ENCODE assay signal across 22 cellular contexts in genomic region chr10:6102128-6102527, GRCh38. TPM values are rescaled to one million over a fixed set of nuclear protein-coding genes. Genes with fewer than 3 reads are reported as not detected.
DNase-seq lines count a peak whose midpoint lies in the region; ATAC-seq, FAIRE-seq and TF ChIP-seq lines count a peak whose summit lies in the region.
"Had no signal": no experiment of that assay in that cellular context is flagged by ENCODE, and none has a peak within 500 bp of the region (broad histone marks: within the 10 kb centered on the region; RNA-seq: fewer than 3 reads in every experiment).

No MANE protein-coding gene starts in this region.

- no peak for FAIRE-seq in small intestine (lab: Jason Lieb, UNC)
- FAIRE-seq: A549 had no signal

- H3K4me3 ChIP-seq in right cardiac atrium (ENCODE audit: low read length) (no peak overlapping the region), Karpas-422 (ENCODE audit: low read length) (no peak overlapping the region), small intestine (ENCODE audit: low read depth in 1 of 2, low read length in 2 of 2) (no peak overlapping the region)
- H3K4me3 ChIP-seq: A549, GM12878, GM23248 had no signal

- no peak overlapping the region for H2AFZ ChIP-seq in Karpas-422 (ENCODE audit: low read length)
- H2AFZ ChIP-seq: GM23248 had no signal

- H3K27me3 Mint-ChIP-seq in glutamatergic neuron (ENCODE audit: unreplicated experiment), result peaks cover 3% of the 10 kb centered on the region

- ATAC-seq in Right ventricle myocardium inferior (peak; percentile 37), right cardiac atrium (no peak)
- ATAC-seq: A549 had no signal

- H3K9me3 ChIP-seq in right cardiac atrium (ENCODE audit: control insufficient read depth, low read length) (no peaks in the 10 kb centered on the region), Karpas-422 (ENCODE audit: low read length) (no peaks in the 10 kb centered on the region), small intestine (ENCODE audit: control insufficient read depth, low read depth) (no peaks in the 10 kb centered on the region)
- H3K9me3 ChIP-seq: A549 had no signal

- H3K27ac ChIP-seq in right cardiac atrium (ENCODE audit: low read length) (no peak overlapping the region), Karpas-422 (ENCODE audit: low read length) (peak overlapping the region; percentile 86), small intestine (ENCODE audit: low read depth in 1 of 2, low read length in 1 of 2) (no peak overlapping the region)
- H3K27ac ChIP-seq: A549, GM23248, HL-60 had no signal

- H3K9ac ChIP-seq in Karpas-422 (ENCODE audit: low read length), result peak overlapping the region; percentile 55; the same call in 1 of the 2 replicates
- H3K9ac ChIP-seq: GM23248 had no signal

- H3K9me3 Mint-ChIP-seq in glutamatergic neuron (ENCODE audit: unreplicated experiment), result peaks cover 10% of the 10 kb centered on the region

- no peaks in the 10 kb centered on the region for H3K4me1 ChIP-seq in right cardiac atrium (ENCODE audit: control insufficient read depth, insufficient read depth, low read length)
- H3K4me1 ChIP-seq in Karpas-422 (ENCODE audit: low read length), result peaks cover 32% of the 10 kb centered on the region
- H3K4me1 ChIP-seq in small intestine (ENCODE audit: control insufficient read depth in 2 of 2, insufficient read depth in 1 of 2, low read depth in 1 of 2, low read length in 1 of 2), result no peaks in the 10 kb centered on the region
- H3K4me1 ChIP-seq: A549 had no signal

- H3K36me3 ChIP-seq in Karpas-422 (ENCODE audit: insufficient read depth, low read length) (peaks cover 58% of the 10 kb centered on the region), small intestine (ENCODE audit: control insufficient read depth in 2 of 2, insufficient read depth in 2 of 2, low read length in 2 of 2) (peaks cover 10 to 16% of the 10 kb centered on the region in 2 donors)

- TF ChIP-seq CTCF in glutamatergic neuron (IDR thresholded peaks at IDR 0.05; ENCODE audit: partially characterized antibody, unreplicated experiment), result no peak

- peak overlapping the region; percentile 70 for H3K4me3 Mint-ChIP-seq in glutamatergic neuron (ENCODE audit: unreplicated experiment)

- intact Hi-C loops in Right ventricle myocardium inferior (cut with DNase I) (no loop called here), right cardiac atrium (cut with DNase I) (loop anchor here in 1 of 4 donors (10.0 kb wide), 1 partner anchor 563 kb away; no protein-coding TSS in a partner anchor)

- H3K27me3 ChIP-seq in right cardiac atrium (ENCODE audit: control insufficient read depth, insufficient read depth) (no peaks in the 10 kb centered on the region), Karpas-422 (ENCODE audit: low read length) (no peaks in the 10 kb centered on the region), small intestine (ENCODE audit: control insufficient read depth in 2 of 2, insufficient read depth in 2 of 2, low read length in 2 of 2) (no peaks in the 10 kb centered on the region)

- peaks cover 53% of the 10 kb centered on the region for H3K4me1 Mint-ChIP-seq in glutamatergic neuron (ENCODE audit: low read depth, unreplicated experiment)

- H3K36me3 Mint-ChIP-seq in glutamatergic neuron (ENCODE audit: unreplicated experiment), result no peaks in the 10 kb centered on the region

- peak overlapping the region; percentile 77 for H3K4me2 ChIP-seq in Karpas-422 (ENCODE audit: low read depth, low read length, poor library complexity, severe bottlenecking)
- H3K4me2 ChIP-seq: A549 had no signal

- H4K20me1 ChIP-seq in Karpas-422 (ENCODE audit: insufficient read depth, low read depth, low read length), result peaks cover 21% of the 10 kb centered on the region

- DNase-seq in Right ventricle myocardium inferior (ENCODE audit: missing footprints) (no peak), right cardiac atrium (no peak), Karpas-422 (no peak), glutamatergic neuron (peak; percentile 34), small intestine (peak; percentile 94), LoVo (ENCODE audit: low spot score) (no peak), KG1 (lab: John Stamatoyannopoulos, UW) (no peak)
- no peak for DNase-seq in effector CD4-positive, alpha-beta T cell
- DNase-seq: C1 segment of cervical spinal cord; GDM1; GM23248; HCEC 1CT; NCI-H1436; NCI-H2029; NCI-H2171; NCI-H446 treated with DMSO at 0.1 percent for 48 hours; NK-92 treated with Interleukin-12 subunit alpha and Interleukin-12 subunit beta, amount 100 ng/mL, for 24 hours; OCI-M1; RPMI8226 had no signal

- H3K9me2 ChIP-seq in Karpas-422 (replicated peaks; ENCODE audit: insufficient read depth, low read length), result no peaks in the 10 kb centered on the region

- H3K27ac Mint-ChIP-seq in glutamatergic neuron (ENCODE audit: unreplicated experiment), result peak overlapping the region; percentile 96

- WGBS in right cardiac atrium, result 90% methylated on average over 8 of the region's 8 CpGs
- 38 to 78% (median 56%) methylated on average over 8 of the region's 8 CpGs for WGBS in small intestine, 3 donors

- peaks cover 86% of the 10 kb centered on the region for H3K79me2 ChIP-seq in Karpas-422 (ENCODE audit: low read length)

RNA-seq across cellular contexts. Expression of gene RBM17, which starts 13.3 kb away (rescaled TPM):
- total RNA-seq in Right ventricle myocardium inferior (65.7 TPM), right cardiac atrium (10 to 100 TPM; 51.6 to 66.5 (median 57.1) TPM), glutamatergic neuron (ENCODE audit: unreplicated experiment) (171 TPM)
- polyA plus RNA-seq in right cardiac atrium (51.0 TPM), small intestine (10 to 100 TPM; 45.7 to 82.7 (median 65.1) TPM)
- 72.5 and 96.5 TPM in 2 replicates for total RNA-seq in Karpas-422 (2014; rRNA removed; shearing (Covaris generic); ENCODE audit: low replicate concordance)

RNA-seq across cellular contexts. Expression of gene IL2RA, which starts 40.0 kb away (rescaled TPM):
- total RNA-seq in Right ventricle myocardium inferior (3.8 TPM), right cardiac atrium (1 to 10 TPM in 1 of 4 donors, under 1 TPM in 3; 0.71 to 1.3 (median 0.82) TPM), glutamatergic neuron (ENCODE audit: unreplicated experiment) (not detected)
- polyA plus RNA-seq in right cardiac atrium (0.18 TPM), small intestine (1 to 10 TPM in 2 of 3 donors, not detected in 1; 1.1 to 2.1 TPM)
- total RNA-seq in Karpas-422 (2014; rRNA removed; shearing (Covaris generic); ENCODE audit: low replicate concordance), result 1.6 TPM in 1 of 2 replicates, not detected in the other
- total RNA-seq: GM23248 had no signal
- polyA plus RNA-seq: A549, GM23248 had no signal

Comparison
In these comparisons a context has a peak if more than half of its experiments do, and no peak if none do; other contexts are left out.
1. DNase-seq: peak in glutamatergic neuron (single experiment) and small intestine (single experiment); none in Right ventricle myocardium inferior (single experiment), right cardiac atrium (0 of 3), Karpas-422 (single experiment), LoVo (single experiment), effector CD4-positive, alpha-beta T cell (single experiment) and KG1 (single experiment).